4 cellular contexts compared by ENCODE assay signal in genomic region chr1:229475859-229476258, GRCh38. TPM values are rescaled to one million over a fixed set of nuclear protein-coding genes. Genes with fewer than 3 reads are reported as not detected.
"Had no signal": no experiment of that assay in that cellular context is flagged by ENCODE, and none has a peak within 500 bp of the region (broad histone marks: within the 10 kb centered on the region; RNA-seq: fewer than 3 reads in every experiment).

No MANE protein-coding gene starts in this region.

RNA-seq across cellular contexts. Expression of gene ACTA1, which starts 42.0 kb away (rescaled TPM):
- total RNA-seq: natural killer cell treated with Interleukin-12 subunit alpha and Interleukin-12 subunit beta and Interleukin-15 and Interleukin-18, amount 100 ng/mL, for 72 hours; osteoblast; osteocyte; pulmonary artery endothelial cell had no signal
